Comparison of ENCODE assay signal across 36 cellular contexts in genomic region chr1:160227561-160227960, GRCh38. TPM values are rescaled to one million over a fixed set of nuclear protein-coding genes. Genes with fewer than 3 reads are reported as not detected.
"Had no signal": no experiment of that assay in that cellular context is flagged by ENCODE, and none has a peak within 500 bp of the region (broad histone marks: within the 10 kb centered on the region; RNA-seq: fewer than 3 reads in every experiment).

No MANE protein-coding gene starts in this region.

- H3K4me3 ChIP-seq: adrenal gland, cardiac muscle cell had no signal

- H3K27me3 ChIP-seq: adrenal gland, cardiac muscle cell had no signal

- DNase-seq: activated B cell treated with CpG ODN at 0.5 μM for 24 hours; activated CD4-positive, alpha-beta memory T cell treated with anti-CD3 and anti-CD28 coated beads for 36 hours; activated CD4-positive, alpha-beta T cell treated with anti-CD3 and anti-CD28 coated beads for 4 hours; activated CD4-positive, alpha-beta T cell treated with anti-CD3 and anti-CD28 coated beads, Interleukin-2, amount 10 ng/mL, durations not matched to agents 24 days and 14 days; activated CD4-positive, alpha-beta T cell treated with anti-CD3 and anti-CD28 coated beads, Interleukin-2, amount 50 U/mL, for 1 hour; activated CD4-positive, alpha-beta T cell treated with anti-CD3 and anti-CD28 coated beads, Interleukin-2, amount 50 U/mL, for 4 hours; activated CD4-positive, CD25-positive, alpha-beta regulatory T cell treated with anti-CD3 and anti-CD28 coated beads, Interleukin-2, amount 50 U/mL, for 72 hours; activated CD8-positive, alpha-beta memory T cell treated with anti-CD3 and anti-CD28 coated beads, Interleukin-2, amount 50 U/mL, for 4 hours; activated CD8-positive, alpha-beta T cell treated with anti-CD3 and anti-CD28 coated beads for 36 hours; activated effector memory CD4-positive, alpha-beta T cell treated with anti-CD3 and anti-CD28 coated beads, Interleukin-2, amount 50 U/mL, for 16 hours; activated gamma-delta T cell treated with Interleukin-2 at 50 U/mL for 16 hours; activated naive CD4-positive, alpha-beta T cell; activated naive CD4-positive, alpha-beta T cell treated with anti-CD3 and anti-CD28 coated beads for 36 hours; activated naive CD8-positive, alpha-beta T cell treated with anti-CD3 and anti-CD28 coated beads for 36 hours; activated T-cell treated with anti-CD3 and anti-CD28 coated beads for 4 hours; activated T-cell treated with anti-CD3 and anti-CD28 coated beads, Interleukin-2, amount 50 U/mL, for 1 hour; activated T-cell treated with anti-CD3 and anti-CD28 coated beads, Interleukin-2, amount 50 U/mL, for 4 hours; activated T-cell treated with anti-CD3 and anti-CD28 coated beads, Interleukin-2, amount 50 U/mL, for 72 hours; adrenal gland; amniotic stem cell; aorta; caudate nucleus; cerebellar nuclear complex; T-cell; T-helper 17 cell; T-helper 9 cell had no signal

- H3K9me3 ChIP-seq: adrenal gland had no signal

- FAIRE-seq: astrocyte, bronchial epithelial cell, TTC549 had no signal

- H3K27ac ChIP-seq: adrenal gland, VCaP had no signal

- ATAC-seq: activated CD8-positive, alpha-beta T cell treated with anti-CD3 and anti-CD28 coated beads for 36 hours; activated naive CD4-positive, alpha-beta T cell treated with anti-CD3 and anti-CD28 coated beads, Interleukin-2, amount 50 U/mL, for 72 hours; activated T-cell treated with anti-CD3 and anti-CD28 coated beads, Interleukin-2, amount 50 U/mL, for 4 hours; activated T-cell treated with anti-CD3 and anti-CD28 coated beads, Interleukin-2, amount 50 U/mL, for 72 hours; activated T-helper 17 cell treated with anti-CD3 and anti-CD28 coated beads, Interleukin-2, amount 50 U/mL, for 72 hours; T-cell; T-helper 17 cell had no signal

RNA-seq across cellular contexts. Expression of gene CASQ1, which starts 37.2 kb away (rescaled TPM):
- total RNA-seq: activated B cell treated with CpG ODN at 0.5 μM for 24 hours; activated CD4-positive, alpha-beta memory T cell treated with anti-CD3 and anti-CD28 coated beads for 36 hours; activated CD4-positive, alpha-beta T cell treated with anti-CD3 and anti-CD28 coated beads, Interleukin-2, amount 10 ng/mL, durations not matched to agents 24 days and 14 days; activated CD8-positive, alpha-beta memory T cell treated with anti-CD3 and anti-CD28 coated beads for 36 hours; activated CD8-positive, alpha-beta T cell treated with anti-CD3 and anti-CD28 coated beads for 36 hours; activated naive CD4-positive, alpha-beta T cell treated with anti-CD3 and anti-CD28 coated beads for 36 hours; activated naive CD4-positive, alpha-beta T cell treated with anti-CD3 and anti-CD28 coated beads, Interleukin-2, amount 50 U/mL, for 72 hours; activated naive CD8-positive, alpha-beta T cell treated with anti-CD3 and anti-CD28 coated beads for 36 hours; activated T-cell treated with anti-CD3 and anti-CD28 coated beads, Interleukin-2, amount 50 U/mL, for 4 hours; activated T-cell treated with anti-CD3 and anti-CD28 coated beads, Interleukin-2, amount 50 U/mL, for 72 hours; activated T-helper 1 cell treated with anti-CD3 and anti-CD28 coated beads, Interleukin-12 subunit alpha, Interleukin-12 subunit beta, Interleukin-2, Interleukin-4 antibody, amounts not matched to agents 30 ng/mL and 10 ng/mL and 1 ng/mL, durations not matched to agents 14 hours and 24 hours and 36 hours; activated T-helper 17 cell treated with anti-CD3 and anti-CD28 coated beads, Interleukin-2, amount 50 U/mL, for 72 hours; bronchial epithelial cell; T-cell; T-helper 1 cell treated with Interleukin-12 subunit alpha and Interleukin-12 subunit beta and Interleukin-4 antibody, amounts not matched to agents 30 ng/mL and 1 ng/mL, for 36 hours; T-helper 17 cell had no signal
